In the genomic region with DNA sequence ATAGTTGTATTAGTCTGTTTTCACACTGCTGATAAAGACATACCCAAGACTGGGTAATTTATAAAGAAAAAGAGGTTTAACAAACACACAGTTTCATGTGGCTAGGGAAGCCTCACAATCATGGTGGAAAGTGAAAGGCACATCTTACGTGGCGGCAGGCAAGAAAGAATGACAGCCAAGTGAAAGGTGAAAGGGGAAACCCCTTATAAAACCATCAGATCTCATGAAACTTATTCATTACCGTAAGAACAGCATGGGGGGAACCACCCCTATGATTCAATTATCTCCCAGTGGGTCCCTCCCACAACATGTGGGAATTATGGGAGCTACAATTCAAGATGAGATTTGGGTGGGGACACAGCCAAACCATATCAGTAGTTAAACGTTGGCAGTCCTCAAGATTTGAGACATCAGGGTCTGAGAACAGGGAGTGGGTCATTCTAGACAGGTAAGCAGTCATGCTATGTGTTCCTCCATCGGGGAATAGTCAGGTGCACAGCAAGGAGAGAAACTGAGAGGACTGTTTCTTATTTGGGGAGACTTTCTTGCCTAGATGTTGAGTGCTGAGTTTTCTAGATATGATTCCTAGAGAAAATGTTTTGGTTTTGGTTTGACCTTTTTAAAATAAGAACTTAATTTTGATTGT, we compare ENCODE assay signal across 1 cellular context.
TF ChIP-seq lines count a peak whose summit lies in the region.

No MANE protein-coding gene starts in this region.

TF ChIP-seq in GM12878, 131 proteins besides CTCF, POLR2A, EP300 and RAD21 (continued from another document):
- no peak for TF ChIP-seq WRNIP1 (IDR thresholded peaks at IDR 0.05; ENCODE audit: borderline replicate concordance, low read depth, low read length)
- TF ChIP-seq MYB (IDR thresholded peaks at IDR 0.05; ENCODE audit: borderline replicate concordance, low read depth, low read length): no peak
- TF ChIP-seq PBX3 (IDR thresholded peaks at IDR 0.05; ENCODE audit: insufficient replicate concordance, low read depth, low read length): no peak
- no peak for TF ChIP-seq SPI1 (IDR thresholded peaks at IDR 0.05; ENCODE audit: borderline replicate concordance, insufficient read depth, low read depth, low read length)
- TF ChIP-seq IRF4 (IDR thresholded peaks at IDR 0.05; ENCODE audit: low read depth, low read length): peak; percentile 45; the same call in 1 of the 2 replicates
- TF ChIP-seq ATF7 (IDR thresholded peaks at IDR 0.05; ENCODE audit: low read depth): 0 out of 2 replicates have a peak, but pooled peaks have one; percentile 43
- no peak for TF ChIP-seq ATF3 (IDR thresholded peaks at IDR 0.05; ENCODE audit: borderline replicate concordance, extremely low read depth, low read depth, low read length)
- no peak for TF ChIP-seq HDGF (IDR thresholded peaks at IDR 0.05)
- 0 out of 2 replicates have a peak, but pooled peaks have one; percentile 38 for TF ChIP-seq EED (IDR thresholded peaks at IDR 0.05; ENCODE audit: low read depth)
- no peak for TF ChIP-seq ZNF24 (IDR thresholded peaks at IDR 0.05)
- TF ChIP-seq TCF3 (IDR thresholded peaks at IDR 0.05; ENCODE audit: borderline replicate concordance, insufficient read depth, low read depth, low read length): no peak
- 0 out of 2 replicates have a peak, but pooled peaks have one; percentile 69 for TF ChIP-seq CBX5 (IDR thresholded peaks at IDR 0.05; ENCODE audit: low read depth)
- TF ChIP-seq BCL11A (IDR thresholded peaks at IDR 0.05; ENCODE audit: low read depth, low read length): no peak
- TF ChIP-seq IKZF2 (IDR thresholded peaks at IDR 0.05): peak; percentile 25 to 53; a peak in 2 of 4 replicates
- TF ChIP-seq SMAD1 (IDR thresholded peaks at IDR 0.05; ENCODE audit: low read depth, partially characterized antibody): no peak
- no peak for TF ChIP-seq PAX5 (IDR thresholded peaks at IDR 0.05; ENCODE audit: borderline replicate concordance, low read depth, low read length)
- TF ChIP-seq, protein P1, sequence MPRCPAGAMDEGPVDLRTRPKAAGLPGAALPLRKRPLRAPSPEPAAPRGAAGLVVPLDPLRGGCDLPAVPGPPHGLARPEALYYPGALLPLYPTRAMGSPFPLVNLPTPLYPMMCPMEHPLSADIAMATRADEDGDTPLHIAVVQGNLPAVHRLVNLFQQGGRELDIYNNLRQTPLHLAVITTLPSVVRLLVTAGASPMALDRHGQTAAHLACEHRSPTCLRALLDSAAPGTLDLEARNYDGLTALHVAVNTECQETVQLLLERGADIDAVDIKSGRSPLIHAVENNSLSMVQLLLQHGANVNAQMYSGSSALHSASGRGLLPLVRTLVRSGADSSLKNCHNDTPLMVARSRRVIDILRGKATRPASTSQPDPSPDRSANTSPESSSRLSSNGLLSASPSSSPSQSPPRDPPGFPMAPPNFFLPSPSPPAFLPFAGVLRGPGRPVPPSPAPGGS (IDR thresholded peaks at IDR 0.05; ENCODE audit: borderline replicate concordance, insufficient read depth, low read depth, low read length, poor library complexity, severe bottlenecking): no peak
- peak; percentile 66 for TF ChIP-seq RUNX3 (IDR thresholded peaks at IDR 0.05; ENCODE audit: low read length)
- TF ChIP-seq ZNF687 (IDR thresholded peaks at IDR 0.05): no peak
- TF ChIP-seq KDM1A (IDR thresholded peaks at IDR 0.05; ENCODE audit: borderline replicate concordance): no peak
- no peak for TF ChIP-seq ZSCAN29 (IDR thresholded peaks at IDR 0.05)
- TF ChIP-seq NR2C2 (IDR thresholded peaks at IDR 0.05; ENCODE audit: borderline replicate concordance, control insufficient read depth, insufficient read length, low read depth): no peak
- no peak for TF ChIP-seq MYC (IDR thresholded peaks at IDR 0.05; ENCODE audit: insufficient read depth, insufficient read length, insufficient replicate concordance, low read length, severe bottlenecking)
- TF ChIP-seq ATF2 (IDR thresholded peaks at IDR 0.05; ENCODE audit: low read length): peak; percentile 52
- no peak for TF ChIP-seq NFYA (IDR thresholded peaks at IDR 0.05; ENCODE audit: borderline replicate concordance, low read depth, low read length)
- no peak for TF ChIP-seq YBX1 (IDR thresholded peaks at IDR 0.05)
- TF ChIP-seq SKIL (IDR thresholded peaks at IDR 0.05; ENCODE audit: low read depth, poor library complexity, severe bottlenecking): peak; percentile 53
- TF ChIP-seq SRF (IDR thresholded peaks at IDR 0.05; ENCODE audit: low read depth in 2 of 2, low read length in 2 of 2): no peak
- TF ChIP-seq RBBP5 (conservative IDR thresholded peaks at IDR 0.05): no peak
- TF ChIP-seq TBL1XR1 (IDR thresholded peaks at IDR 0.05; ENCODE audit: low read depth, low read length): no peak
- TF ChIP-seq HDAC2 (IDR thresholded peaks at IDR 0.05): no peak
- TF ChIP-seq JUNB (IDR thresholded peaks at IDR 0.05): peak; percentile 46; the same call in 1 of the 2 replicates
- TF ChIP-seq CHD4 (IDR thresholded peaks at IDR 0.05): no peak
- TF ChIP-seq YY1 (IDR thresholded peaks at IDR 0.05; ENCODE audit: low read depth, low read length): 0 out of 2 replicates have a peak, but pooled peaks have one; percentile 25
- TF ChIP-seq, protein P2, sequence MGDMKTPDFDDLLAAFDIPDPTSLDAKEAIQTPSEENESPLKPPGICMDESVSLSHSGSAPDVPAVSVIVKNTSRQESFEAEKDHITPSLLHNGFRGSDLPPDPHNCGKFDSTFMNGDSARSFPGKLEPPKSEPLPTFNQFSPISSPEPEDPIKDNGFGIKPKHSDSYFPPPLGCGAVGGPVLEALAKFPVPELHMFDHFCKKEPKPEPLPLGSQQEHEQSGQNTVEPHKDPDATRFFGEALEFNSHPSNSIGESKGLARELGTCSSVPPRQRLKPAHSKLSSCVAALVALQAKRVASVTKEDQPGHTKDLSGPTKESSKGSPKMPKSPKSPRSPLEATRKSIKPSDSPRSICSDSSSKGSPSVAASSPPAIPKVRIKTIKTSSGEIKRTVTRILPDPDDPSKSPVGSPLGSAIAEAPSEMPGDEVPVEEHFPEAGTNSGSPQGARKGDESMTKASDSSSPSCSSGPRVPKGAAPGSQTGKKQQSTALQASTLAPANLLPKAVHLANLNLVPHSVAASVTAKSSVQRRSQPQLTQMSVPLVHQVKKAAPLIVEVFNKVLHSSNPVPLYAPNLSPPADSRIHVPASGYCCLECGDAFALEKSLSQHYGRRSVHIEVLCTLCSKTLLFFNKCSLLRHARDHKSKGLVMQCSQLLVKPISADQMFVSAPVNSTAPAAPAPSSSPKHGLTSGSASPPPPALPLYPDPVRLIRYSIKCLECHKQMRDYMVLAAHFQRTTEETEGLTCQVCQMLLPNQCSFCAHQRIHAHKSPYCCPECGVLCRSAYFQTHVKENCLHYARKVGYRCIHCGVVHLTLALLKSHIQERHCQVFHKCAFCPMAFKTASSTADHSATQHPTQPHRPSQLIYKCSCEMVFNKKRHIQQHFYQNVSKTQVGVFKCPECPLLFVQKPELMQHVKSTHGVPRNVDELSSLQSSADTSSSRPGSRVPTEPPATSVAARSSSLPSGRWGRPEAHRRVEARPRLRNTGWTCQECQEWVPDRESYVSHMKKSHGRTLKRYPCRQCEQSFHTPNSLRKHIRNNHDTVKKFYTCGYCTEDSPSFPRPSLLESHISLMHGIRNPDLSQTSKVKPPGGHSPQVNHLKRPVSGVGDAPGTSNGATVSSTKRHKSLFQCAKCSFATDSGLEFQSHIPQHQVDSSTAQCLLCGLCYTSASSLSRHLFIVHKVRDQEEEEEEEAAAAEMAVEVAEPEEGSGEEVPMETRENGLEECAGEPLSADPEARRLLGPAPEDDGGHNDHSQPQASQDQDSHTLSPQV (IDR thresholded peaks at IDR 0.05): no peak
- TF ChIP-seq, protein P3, sequence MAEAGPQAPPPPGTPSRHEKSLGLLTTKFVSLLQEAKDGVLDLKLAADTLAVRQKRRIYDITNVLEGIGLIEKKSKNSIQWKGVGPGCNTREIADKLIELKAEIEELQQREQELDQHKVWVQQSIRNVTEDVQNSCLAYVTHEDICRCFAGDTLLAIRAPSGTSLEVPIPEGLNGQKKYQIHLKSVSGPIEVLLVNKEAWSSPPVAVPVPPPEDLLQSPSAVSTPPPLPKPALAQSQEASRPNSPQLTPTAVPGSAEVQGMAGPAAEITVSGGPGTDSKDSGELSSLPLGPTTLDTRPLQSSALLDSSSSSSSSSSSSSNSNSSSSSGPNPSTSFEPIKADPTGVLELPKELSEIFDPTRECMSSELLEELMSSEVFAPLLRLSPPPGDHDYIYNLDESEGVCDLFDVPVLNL (IDR thresholded peaks at IDR 0.05; ENCODE audit: low read depth, low read length): no peak
- TF ChIP-seq NR2F1 (conservative IDR thresholded peaks at IDR 0.05): no peak
- TF ChIP-seq, protein P4, sequence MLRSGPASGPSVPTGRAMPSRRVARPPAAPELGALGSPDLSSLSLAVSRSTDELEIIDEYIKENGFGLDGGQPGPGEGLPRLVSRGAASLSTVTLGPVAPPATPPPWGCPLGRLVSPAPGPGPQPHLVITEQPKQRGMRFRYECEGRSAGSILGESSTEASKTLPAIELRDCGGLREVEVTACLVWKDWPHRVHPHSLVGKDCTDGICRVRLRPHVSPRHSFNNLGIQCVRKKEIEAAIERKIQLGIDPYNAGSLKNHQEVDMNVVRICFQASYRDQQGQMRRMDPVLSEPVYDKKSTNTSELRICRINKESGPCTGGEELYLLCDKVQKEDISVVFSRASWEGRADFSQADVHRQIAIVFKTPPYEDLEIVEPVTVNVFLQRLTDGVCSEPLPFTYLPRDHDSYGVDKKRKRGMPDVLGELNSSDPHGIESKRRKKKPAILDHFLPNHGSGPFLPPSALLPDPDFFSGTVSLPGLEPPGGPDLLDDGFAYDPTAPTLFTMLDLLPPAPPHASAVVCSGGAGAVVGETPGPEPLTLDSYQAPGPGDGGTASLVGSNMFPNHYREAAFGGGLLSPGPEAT (IDR thresholded peaks at IDR 0.05; ENCODE audit: low read depth): peak; percentile 42; the same call in 1 of the 2 replicates
TF ChIP-seq in GM12878: peak in this region for 13.
